12 cellular contexts compared by ENCODE assay signal in genomic region chr6:144528605-144529425, GRCh38.
DNase-seq lines count a peak whose midpoint lies in the region; ATAC-seq and TF ChIP-seq lines count a peak whose summit lies in the region.
"Had no signal": no experiment of that assay in that cellular context is flagged by ENCODE, and none has a peak within 500 bp of the region (broad histone marks: within the 10 kb centered on the region; RNA-seq: fewer than 3 reads in every experiment).

No MANE protein-coding gene starts in this region.

- no peak for TF ChIP-seq CTCF in OCI-LY1 (IDR thresholded peaks at IDR 0.05; ENCODE audit: low read length)

- no peak overlapping the region for H3K4me2 ChIP-seq in OCI-LY1 (ENCODE audit: low read length)

- H3K4me1 ChIP-seq in OCI-LY1 (ENCODE audit: insufficient read depth, low read length, severe bottlenecking) (peaks cover 12% of the 10 kb centered on the region), ectodermal cell (ENCODE audit: control insufficient read depth, insufficient read depth, low read length) (peaks cover 8% of the 10 kb centered on the region)
- H3K4me1 ChIP-seq: upper lobe of left lung had no signal

- no peaks in the 10 kb centered on the region for H3F3A ChIP-seq in OCI-LY1 (ENCODE audit: insufficient read depth, low read length)

- DNase-seq in NCI-H146 (lab: John Stamatoyannopoulos, UW) (peak; percentile 33), NCI-H146 treated with DMSO at 0.1 percent for 48 hours (lab: John Stamatoyannopoulos, UW; ENCODE audit: unreplicated experiment) (no peak), non-pigmented ciliary epithelial cell (ENCODE audit: low read depth) (peak; percentile 38), cortex of kidney (lab: John Stamatoyannopoulos, UW) (no peak)
- DNase-seq in activated CD4-positive, alpha-beta T cell treated with anti-CD3 and anti-CD28 coated beads for 1 hour, result no peak
- DNase-seq: activated CD8-positive, alpha-beta memory T cell treated with anti-CD3 and anti-CD28 coated beads, Interleukin-2, amount 10 ng/mL, durations not matched to agents 7 days and 5 days; NCI-H2029; upper lobe of left lung had no signal

- H3K9ac ChIP-seq in OCI-LY1 (ENCODE audit: low read length), result no peak overlapping the region

- H4K20me1 ChIP-seq in OCI-LY1 (ENCODE audit: insufficient read depth, low read length), result no peaks in the 10 kb centered on the region

- 83 to 87% methylated on average over 11 of the region's 11 CpGs for WGBS in ectodermal cell, 2 experiments

- ATAC-seq in HG02623 (IDR thresholded peaks at IDR 0.05; ENCODE audit: unreplicated experiment), result no peak
- ATAC-seq: activated CD8-positive, alpha-beta memory T cell treated with anti-CD3 and anti-CD28 coated beads, Interleukin-2, amount 10 ng/mL, durations not matched to agents 7 days and 5 days had no signal

- H3K4me3 ChIP-seq in OCI-LY1 (ENCODE audit: low read depth, low read length, poor library complexity, severe bottlenecking) (no peak overlapping the region), ectodermal cell (ENCODE audit: insufficient read depth, low read depth, low read length) (no peak overlapping the region)
- H3K4me3 ChIP-seq: upper lobe of left lung had no signal

- H3K27ac ChIP-seq in OCI-LY1 (ENCODE audit: low read depth, low read length, poor library complexity, severe bottlenecking) (peak overlapping the region; percentile 36), ectodermal cell (ENCODE audit: insufficient read depth, low read depth, low read length, poor library complexity, severe bottlenecking) (peak overlapping the region; percentile 52)
- H3K27ac ChIP-seq: neutrophil, upper lobe of left lung had no signal

- no peaks in the 10 kb centered on the region for H3K9me3 ChIP-seq in OCI-LY1 (ENCODE audit: low read length)
- H3K9me3 ChIP-seq in ectodermal cell (ENCODE audit: control insufficient read depth, low read length), result no peaks in the 10 kb centered on the region
- H3K9me3 ChIP-seq: neutrophil, upper lobe of left lung had no signal

- no peaks in the 10 kb centered on the region for H3K9me2 ChIP-seq in OCI-LY1 (ENCODE audit: low read depth, low read length)

- H3K27me3 ChIP-seq in OCI-LY1 (ENCODE audit: insufficient read depth, low read length) (no peaks in the 10 kb centered on the region), ectodermal cell (ENCODE audit: control insufficient read depth, insufficient read depth, low read length, poor library complexity, severe bottlenecking) (no peaks in the 10 kb centered on the region)
- H3K27me3 ChIP-seq: neutrophil, upper lobe of left lung had no signal

- H2AFZ ChIP-seq in OCI-LY1 (ENCODE audit: low read length), result no peak overlapping the region

- no peaks in the 10 kb centered on the region for H3K79me2 ChIP-seq in OCI-LY1 (ENCODE audit: insufficient read depth, low read length)

- H3K36me3 ChIP-seq in OCI-LY1 (ENCODE audit: insufficient read depth, low read length) (no peaks in the 10 kb centered on the region), ectodermal cell (ENCODE audit: control insufficient read depth, insufficient read depth, low read length) (no peaks in the 10 kb centered on the region)

Comparison
In these comparisons a context has a peak if more than half of its experiments do, and no peak if none do; other contexts are left out.
1. DNase-seq: peak in NCI-H146 (single experiment) and non-pigmented ciliary epithelial cell (single experiment); none in NCI-H146 treated with DMSO at 0.1 percent for 48 hours (single experiment), activated CD4-positive, alpha-beta T cell treated with anti-CD3 and anti-CD28 coated beads for 1 hour (single experiment) and cortex of kidney (single experiment).